Comparison of ENCODE assay signal across 15 cellular contexts in genomic region chr4:173038192-173038896, GRCh38.
DNase-seq lines count a peak whose midpoint lies in the region; ATAC-seq and TF ChIP-seq lines count a peak whose summit lies in the region.
"Had no signal": no experiment of that assay in that cellular context is flagged by ENCODE, and none has a peak within 500 bp of the region (broad histone marks: within the 10 kb centered on the region; RNA-seq: fewer than 3 reads in every experiment).

No MANE protein-coding gene starts in this region.

- H3K4me2 ChIP-seq in mammary epithelial cell (ENCODE audit: insufficient read depth, low read depth, low read length): no peak overlapping the region

- no peak for TF ChIP-seq CTCF in breast epithelium (IDR thresholded peaks at IDR 0.05)
- no peak for TF ChIP-seq CTCF in mammary epithelial cell (conservative IDR thresholded peaks at IDR 0.05 in 1 of 2, IDR thresholded peaks at IDR 0.05 in 1 of 2; ENCODE audit: extremely low read depth in 1 of 2, insufficient read depth in 1 of 2, low read depth in 1 of 2, low read length in 2 of 2)
- TF ChIP-seq CTCF in Panc1 (IDR thresholded peaks at IDR 0.05): no peak
- no peak for TF ChIP-seq CTCF in mucosa of descending colon (IDR thresholded peaks at IDR 0.05)

- peak overlapping the region; percentile 44 to 71 for H3K27ac ChIP-seq in breast epithelium
- H3K27ac ChIP-seq in mammary epithelial cell (ENCODE audit: insufficient read depth, low read depth, low read length): no peak overlapping the region
- peak overlapping the region; percentile 65; the same call in 1 of the 2 replicates for H3K27ac ChIP-seq in Panc1 (ENCODE audit: low read length)

- H3K9ac ChIP-seq in mammary epithelial cell (ENCODE audit: insufficient read depth, low read length): no peak overlapping the region

- DNase-seq in breast epithelium (ENCODE audit: low spot score in 2 of 2) (no peak), mammary epithelial cell (no peak), Panc1 (ENCODE audit: low read depth, low spot score) (no peak), mucosa of descending colon (peak in 1 of 3 donors; percentile 15), NCI-H2171 (lab: John Stamatoyannopoulos, UW) (no peak), NCI-H2107 (lab: John Stamatoyannopoulos, UW) (no peak), NCI-H82 treated with DMSO at 0.1 percent for 48 hours (lab: John Stamatoyannopoulos, UW; ENCODE audit: unreplicated experiment) (no peak)
- DNase-seq: activated naive CD4-positive, alpha-beta T cell treated with anti-CD3 and anti-CD28 coated beads for 36 hours; left cardiac atrium; naive B cell; NCI-H524 treated with DMSO at 0.1 percent for 48 hours; stimulated activated CD4-positive, alpha-beta T cell treated with anti-CD3 and anti-CD28 coated beads, Interleukin-4, amount 100 ng/mL, for 24 hours; upper lobe of right lung had no signal

- no peaks in the 10 kb centered on the region for H3K36me3 ChIP-seq in breast epithelium
- no peaks in the 10 kb centered on the region for H3K36me3 ChIP-seq in mammary epithelial cell (ENCODE audit: insufficient read depth, low read length)
- H3K36me3 ChIP-seq in Panc1 (ENCODE audit: control insufficient read depth, insufficient read depth, low read length): no peaks in the 10 kb centered on the region
- H3K36me3 ChIP-seq in mucosa of descending colon (ENCODE audit: low read depth): no peaks in the 10 kb centered on the region
- H3K36me3 ChIP-seq: upper lobe of right lung had no signal

- ATAC-seq in Panc1: peak; percentile 66; the same call in 1 of the 2 replicates
- ATAC-seq in mucosa of descending colon: peak; percentile 88
- ATAC-seq in GM21529 (IDR thresholded peaks at IDR 0.05; ENCODE audit: unreplicated experiment): no peak
- ATAC-seq: left cardiac atrium, Right ventricle myocardium inferior, upper lobe of right lung had no signal

- H3K9me3 ChIP-seq in breast epithelium (no peaks in the 10 kb centered on the region), mammary epithelial cell (replicated peaks; ENCODE audit: insufficient read depth, low read length) (no peaks in the 10 kb centered on the region), Panc1 (ENCODE audit: control insufficient read depth, insufficient read depth, low read depth, low read length) (no peaks in the 10 kb centered on the region), mucosa of descending colon (no peaks in the 10 kb centered on the region)
- H3K9me3 ChIP-seq: upper lobe of right lung had no signal

- POLR2A ChIA-PET in Panc1 (lab: Charles Lee): no interaction called here

- dilution Hi-C loops in mammary epithelial cell (cut with HindIII; ENCODE audit: low sequenced_read_pairs): no loop called here

- intact Hi-C loops in breast epithelium (cut with DNase I; ENCODE audit: low total_unique reads) (no loop called here), mammary epithelial cell (cut with micrococcal nuclease) (no loop called here), Panc1 (cut with micrococcal nuclease; ENCODE audit: unreplicated experiment) (no loop called here), mucosa of descending colon (cut with DNase I, micrococcal nuclease) (no loop called here)

- H3K4me1 ChIP-seq in breast epithelium (no peaks in the 10 kb centered on the region), mammary epithelial cell (ENCODE audit: insufficient read depth, low read length) (no peaks in the 10 kb centered on the region), Panc1 (ENCODE audit: control insufficient read depth, insufficient read depth, low read length) (peaks cover 22% of the 10 kb centered on the region), mucosa of descending colon (ENCODE audit: low read depth) (peaks cover 24% of the 10 kb centered on the region)

- H3K79me2 ChIP-seq in mammary epithelial cell (ENCODE audit: insufficient read depth, low read length): no peaks in the 10 kb centered on the region

- no peak for TF ChIP-seq POLR2A in breast epithelium (IDR thresholded peaks at IDR 0.05)

- no peaks in the 10 kb centered on the region for H4K20me1 ChIP-seq in mammary epithelial cell (ENCODE audit: insufficient read depth, low read length)

- in situ Hi-C loops in mammary epithelial cell (cut with MboI; ENCODE audit: low sequenced_read_pairs in 2 of 2) (no loop called here), Panc1 (cut with HindIII; ENCODE audit: low pct_unique_long_range_greater_than_20kb, low sequenced_read_pairs) (no loop called here)

- 82% methylated on average over 6 of the region's 6 CpGs for WGBS in mammary epithelial cell (ENCODE audit: low coverage, missing lambda C conversion rate)

- H3K4me3 ChIP-seq in breast epithelium (no peak overlapping the region), mammary epithelial cell (replicated peaks in 1 of 3; ENCODE audit: insufficient read depth in 1 of 3, low read depth in 2 of 3, low read length in 3 of 3) (no peak overlapping the region), Panc1 (ENCODE audit: low read depth in 2 of 2, low read length in 2 of 2) (0 out of 4 replicates have a peak overlapping the region, but pooled peaks of 1 of the 2 experiments have one; percentile 6), mucosa of descending colon (no peak overlapping the region)
- H3K4me3 ChIP-seq: upper lobe of right lung had no signal

- H3K27me3 ChIP-seq in breast epithelium (no peaks in the 10 kb centered on the region), mammary epithelial cell (ENCODE audit: insufficient read depth, low read length) (no peaks in the 10 kb centered on the region), Panc1 (ENCODE audit: control insufficient read depth, insufficient read depth, low read length) (no peaks in the 10 kb centered on the region)
- H3K27me3 ChIP-seq: upper lobe of right lung had no signal

- no peak overlapping the region for H2AFZ ChIP-seq in mammary epithelial cell (ENCODE audit: low read depth, low read length)

- CTCF ChIA-PET in mammary epithelial cell (lab: Charles Lee; ENCODE audit: low non-redundant PET) (no interaction called here), Panc1 (lab: Charles Lee) (no interaction called here)

- BruUV-seq in mammary epithelial cell (replicated peaks; lab: Mats Ljungman, UMichigan): no TSS peak
- no TSS peak for BruUV-seq in Panc1 (replicated peaks; lab: Mats Ljungman, UMichigan)
